In genomic region chr22:33684059-33684458, GRCh38 we compare ENCODE assay signal across 17 cellular contexts.
DNase-seq lines count a peak whose midpoint lies in the region; ATAC-seq and TF ChIP-seq lines count a peak whose summit lies in the region.
"Had no signal": no experiment of that assay in that cellular context is flagged by ENCODE, and none has a peak within 500 bp of the region (broad histone marks: within the 10 kb centered on the region; RNA-seq: fewer than 3 reads in every experiment).

No MANE protein-coding gene starts in this region.

- peaks cover 0 to 11% (median 0%) of the 10 kb centered on the region in 12 donors for H3K4me1 ChIP-seq in heart left ventricle
- H3K4me1 ChIP-seq in heart right ventricle = peaks cover 0 to 8% (median 0%) of the 10 kb centered on the region in 9 donors
- H3K4me1 ChIP-seq: HAP-1 had no signal

- no peak for TF ChIP-seq POLR2A in heart left ventricle (IDR thresholded peaks at IDR 0.05)

- TF ChIP-seq CTCF in heart left ventricle (IDR thresholded peaks at IDR 0.05) (no peak), heart right ventricle (IDR thresholded peaks at IDR 0.05) (no peak)

- intact Hi-C loops in heart left ventricle (cut with DNase I) (no loop called here), cardiac septum (cut with DNase I) (no loop called here), heart right ventricle (cut with DNase I) (no loop called here)

- peak overlapping the region in 2 of 12 donors; percentile 10 to 34 for H3K27ac ChIP-seq in heart left ventricle
- H3K27ac ChIP-seq in heart right ventricle = no peak overlapping the region

- no peaks in the 10 kb centered on the region for H3K36me3 ChIP-seq in heart left ventricle
- H3K36me3 ChIP-seq in heart right ventricle = no peaks in the 10 kb centered on the region
- H3K36me3 ChIP-seq: HAP-1 had no signal

- H3K9me3 ChIP-seq in heart left ventricle (peaks cover 0 to 9% (median 0%) of the 10 kb centered on the region in 12 donors), heart right ventricle (peaks cover 0 to 9% (median 0%) of the 10 kb centered on the region in 11 donors)
- H3K9me3 ChIP-seq: HAP-1 had no signal

- no peak overlapping the region for H3K4me3 ChIP-seq in heart left ventricle
- no peak overlapping the region for H3K4me3 ChIP-seq in heart right ventricle
- H3K4me3 ChIP-seq: HAP-1 had no signal

- H3K27me3 ChIP-seq in heart left ventricle (no peaks in the 10 kb centered on the region), heart right ventricle (no peaks in the 10 kb centered on the region)

- no peak for DNase-seq in heart left ventricle
- no peak for DNase-seq in cardiac septum (ENCODE audit: low spot score)
- DNase-seq in heart right ventricle = no peak
- DNase-seq in left kidney (ENCODE audit: low read depth, low spot score) = peak; percentile 87
- DNase-seq in stimulated activated CD4-positive, alpha-beta T cell treated with anti-CD3 and anti-CD28 coated beads, Interleukin-4, amount 100 ng/mL, for 4 hours = no peak
- DNase-seq in NCI-H187 treated with DMSO at 0.1 percent for 48 hours (lab: John Stamatoyannopoulos, UW) = no peak
- no peak for DNase-seq in stimulated activated CD4-positive, alpha-beta T cell treated with anti-CD3 and anti-CD28 coated beads, Interleukin-2, amount 100 ng/mL, for 48 hours
- DNase-seq: C1 segment of cervical spinal cord; Calu3; CD4-positive, alpha-beta memory T cell; COR-L47; DMS53; DMS79 treated with DMSO at 0.1 percent for 48 hours; GF-D8; GOT3; HFFc6 had no signal

- ATAC-seq in heart left ventricle (peak in 3 of 4 donors; percentile 70 to 77 (median 73)), heart right ventricle (peak in 6 of 8 donors; percentile 15 to 79 (median 40))

- 65 to 76% (median 75%) methylated on average over 11 of the region's 11 CpGs for WGBS in heart left ventricle, 4 donors
- 73 to 76% methylated on average over 11 of the region's 11 CpGs for WGBS in heart right ventricle, 2 donors
